Comparison of ENCODE assay signal across 1 cellular context in genomic region chr3:39209329-39209970, GRCh38.
TF ChIP-seq lines count a peak whose summit lies in the region.

No MANE protein-coding gene starts in this region.

TF ChIP-seq in GM12878, 131 proteins besides CTCF, POLR2A, EP300 and RAD21:
- TF ChIP-seq STAT3 (IDR thresholded peaks at IDR 0.05; ENCODE audit: low read depth, low read length) (no peak), ELK1 (IDR thresholded peaks at IDR 0.05; ENCODE audit: low read depth, low read length) (no peak), POU2F2 (IDR thresholded peaks at IDR 0.05; ENCODE audit: borderline replicate concordance, low read depth, low read length) (no peak), ZBED1 (IDR thresholded peaks at IDR 0.05; ENCODE audit: borderline replicate concordance) (no peak), SREBF1 (IDR thresholded peaks at IDR 0.05; ENCODE audit: low read length) (no peak), ZNF592 (IDR thresholded peaks at IDR 0.05) (no peak), ZNF622 (IDR thresholded peaks at IDR 0.05) (no peak), RFX5 (IDR thresholded peaks at IDR 0.05; ENCODE audit: low read depth, low read length) (no peak), JUND (IDR thresholded peaks at IDR 0.05; ENCODE audit: low read depth, low read length) (no peak)
